Comparison of ENCODE assay signal across 21 cellular contexts in genomic region chr12:28540324-28540714, GRCh38.
"Had no signal": no experiment of that assay in that cellular context is flagged by ENCODE, and none has a peak within 500 bp of the region (broad histone marks: within the 10 kb centered on the region; RNA-seq: fewer than 3 reads in every experiment).

No MANE protein-coding gene starts in this region.

- H3K27me3 Mint-ChIP-seq: activated CD4-positive, alpha-beta T cell treated with anti-CD3 and anti-CD28 coated beads, Interleukin-2, amount 10 ng/mL, durations not matched to agents 24 days and 14 days; activated naive CD8-positive, alpha-beta T cell treated with anti-CD3 and anti-CD28 coated beads, Interleukin-2, amount 10 ng/mL, durations not matched to agents 7 days and 5 days; activated T-cell treated with anti-CD3 and anti-CD28 coated beads, Interleukin-2, amount 50 U/mL, for 24 hours; brain; memory B cell; stimulated activated naive CD8-positive, alpha-beta T cell treated with anti-CD3 and anti-CD28 coated beads, Interleukin-15, Interleukin-2, amounts not matched to agents 100 ng/mL and 50 ng/mL, for 24 hours had no signal

- DNase-seq: activated CD4-positive, alpha-beta T cell treated with anti-CD3 and anti-CD28 coated beads, Interleukin-2, amount 10 ng/mL, durations not matched to agents 24 days and 14 days; activated CD4-positive, CD25-positive, alpha-beta regulatory T cell; activated CD8-positive, alpha-beta T cell treated with anti-CD3 and anti-CD28 coated beads, Interleukin-2, amount 10 ng/mL, durations not matched to agents 7 days and 5 days; activated naive CD4-positive, alpha-beta T cell treated with Interleukin-2 at 50 U/mL for 16 hours; activated naive CD8-positive, alpha-beta T cell treated with anti-CD3 and anti-CD28 coated beads, Interleukin-2, amount 10 ng/mL, durations not matched to agents 7 days and 5 days; activated T-cell treated with anti-CD3 and anti-CD28 coated beads, Interleukin-2, amount 50 U/mL, for 24 hours; central memory CD4-positive, alpha-beta T cell; colonic mucosa; endodermal cell; gastrocnemius medialis; heart right ventricle; psoas muscle; right cardiac atrium; stimulated activated CD4-positive, alpha-beta T cell treated with anti-CD3 and anti-CD28 coated beads, Interleukin-2, amount 100 ng/mL, for 24 hours; uterus had no signal

- H3K36me3 Mint-ChIP-seq: brain had no signal

- ATAC-seq: activated CD8-positive, alpha-beta T cell treated with anti-CD3 and anti-CD28 coated beads, Interleukin-2, amount 10 ng/mL, durations not matched to agents 7 days and 5 days; gastrocnemius medialis; heart right ventricle; psoas muscle; right cardiac atrium had no signal

- H3K27ac ChIP-seq: colonic mucosa, gastrocnemius medialis, heart right ventricle, psoas muscle, tibial nerve had no signal

- H3K4me3 Mint-ChIP-seq: activated CD4-positive, alpha-beta T cell treated with anti-CD3 and anti-CD28 coated beads, Interleukin-2, amount 10 ng/mL, durations not matched to agents 24 days and 14 days; activated CD8-positive, alpha-beta T cell treated with anti-CD3 and anti-CD28 coated beads, Interleukin-2, amount 10 ng/mL, durations not matched to agents 7 days and 5 days; activated naive CD8-positive, alpha-beta T cell treated with anti-CD3 and anti-CD28 coated beads, Interleukin-2, amount 10 ng/mL, durations not matched to agents 7 days and 5 days; activated T-cell treated with anti-CD3 and anti-CD28 coated beads, Interleukin-2, amount 50 U/mL, for 24 hours; brain; endodermal cell; memory B cell; stimulated activated naive CD8-positive, alpha-beta T cell treated with anti-CD3 and anti-CD28 coated beads, Interleukin-15, Interleukin-2, amounts not matched to agents 100 ng/mL and 50 ng/mL, for 24 hours; T-helper 2 cell treated with Interferon-gamma antibody and Interleukin-4, amounts not matched to agents 5 μg/mL and 100 μg/mL, for 36 hours had no signal

- H3K27ac Mint-ChIP-seq: activated CD4-positive, alpha-beta T cell treated with anti-CD3 and anti-CD28 coated beads, Interleukin-2, amount 10 ng/mL, durations not matched to agents 24 days and 14 days; activated CD8-positive, alpha-beta T cell treated with anti-CD3 and anti-CD28 coated beads, Interleukin-2, amount 10 ng/mL, durations not matched to agents 7 days and 5 days; activated naive CD8-positive, alpha-beta T cell treated with anti-CD3 and anti-CD28 coated beads, Interleukin-2, amount 10 ng/mL, durations not matched to agents 7 days and 5 days; activated T-cell treated with anti-CD3 and anti-CD28 coated beads, Interleukin-2, amount 50 U/mL, for 24 hours; activated T-helper 2 cell treated with anti-CD3 and anti-CD28 coated beads, Interferon-gamma antibody, Interleukin-2, Interleukin-4, amounts not matched to agents 10 μg/mL and 5 μg/mL and 100 μg/mL, durations not matched to agents 14 hours and 24 hours and 36 hours; endodermal cell; memory B cell; stimulated activated naive CD8-positive, alpha-beta T cell treated with anti-CD3 and anti-CD28 coated beads, Interleukin-15, Interleukin-2, amounts not matched to agents 100 ng/mL and 50 ng/mL, for 24 hours; T-helper 2 cell treated with Interferon-gamma antibody and Interleukin-4, amounts not matched to agents 5 μg/mL and 100 μg/mL, for 36 hours had no signal

- H3K9me3 Mint-ChIP-seq: memory B cell had no signal
